8 cellular contexts compared by ENCODE assay signal in the genomic region with DNA sequence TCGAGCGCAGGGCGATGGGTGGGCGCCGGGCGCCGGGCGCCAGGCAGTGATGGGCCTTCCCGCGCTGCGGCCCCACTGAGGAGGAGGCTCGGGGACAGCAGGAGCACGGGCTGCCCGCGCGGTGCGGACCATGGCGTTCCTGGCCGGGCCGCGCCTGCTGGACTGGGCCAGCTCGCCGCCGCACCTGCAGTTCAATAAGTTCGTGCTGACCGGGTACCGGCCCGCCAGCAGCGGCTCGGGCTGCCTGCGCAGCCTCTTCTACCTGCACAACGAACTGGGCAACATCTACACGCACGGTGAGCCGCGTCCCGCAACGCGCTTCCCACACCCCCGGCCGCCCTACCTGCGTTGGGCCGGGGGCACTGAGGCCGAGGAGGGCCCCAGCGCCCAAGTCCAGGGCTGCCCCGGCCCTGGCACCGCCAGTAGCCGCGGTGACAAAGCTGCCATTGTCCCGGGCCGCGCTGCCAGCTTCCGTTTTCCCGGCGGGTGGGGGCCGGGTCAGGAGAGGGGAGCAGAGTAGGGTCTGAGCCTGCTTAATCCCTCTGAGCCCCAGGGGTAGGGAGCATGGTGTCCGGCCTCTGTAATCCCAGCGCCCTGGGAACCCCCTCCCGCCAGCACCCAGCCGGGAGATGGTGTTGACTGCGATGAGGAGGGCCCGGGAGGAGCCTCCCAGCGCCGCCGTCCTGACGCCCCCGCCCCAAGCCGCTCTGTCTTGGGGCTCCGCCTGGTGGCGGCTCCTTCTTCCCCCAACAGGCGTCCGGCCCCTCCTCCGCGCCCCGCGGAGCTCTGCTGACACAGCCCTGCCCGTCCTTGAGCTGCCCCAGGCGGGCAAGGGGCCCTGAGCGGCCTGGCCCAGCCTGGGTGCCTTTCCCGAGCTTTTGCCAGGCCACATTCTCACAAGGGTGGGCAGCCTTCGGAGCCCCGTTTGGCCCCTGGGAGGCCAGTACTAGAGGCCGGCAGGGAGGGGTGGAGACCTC. TPM values are rescaled to one million over a fixed set of nuclear protein-coding genes. Genes with fewer than 3 reads are reported as not detected.
DNase-seq lines count a peak whose midpoint lies in the region; ATAC-seq, FAIRE-seq and TF ChIP-seq lines count a peak whose summit lies in the region.

No MANE protein-coding gene starts in this region.

- H3K27me3 ChIP-seq in HepG2 (ENCODE audit: control insufficient read depth in 1 of 2, insufficient read depth in 2 of 2, low read length in 2 of 2): no peaks in the 10 kb centered on the region; a peak in 1 of 5 replicates

- peak overlapping the region; percentile 87 for H3K4me3 ChIP-seq in GM08714 (ENCODE audit: low read length)
- H3K4me3 ChIP-seq in HepG2 (replicated peaks in 1 of 3; ENCODE audit: insufficient read depth in 1 of 3, low read depth in 2 of 3, low read length in 3 of 3): peak overlapping the region; percentile 86 to 91 (median 91)

- intact Hi-C loops in dendritic cell treated with granulocyte-macrophage colony-stimulating factor and Interleukin-4, amounts not matched to agents 40 ng/mL and 50 ng/mL, for 4 days (cut with micrococcal nuclease): no loop called here
- intact Hi-C loops in HepG2 (cut with micrococcal nuclease; ENCODE audit: unreplicated experiment): no loop called here

- TF ChIP-seq CTCF in HepG2 (CRISPR knock-in tag; IDR thresholded peaks at IDR 0.05): peak; percentile 83

- no peak overlapping the region for H2AFZ ChIP-seq in HepG2 (ENCODE audit: low read length)

- H3K9ac ChIP-seq in HepG2 (ENCODE audit: insufficient read depth, low read depth, low read length): peak overlapping the region; percentile 80

- peak; percentile 62 for DNase-seq in HEK293T (ENCODE audit: extremely low spot score)
- peak; percentile 38 for DNase-seq in NCI-H2196 (lab: John Stamatoyannopoulos, UW; ENCODE audit: unreplicated experiment)
- DNase-seq in activated CD4-positive, alpha-beta T cell treated with anti-CD3 and anti-CD28 coated beads for 24 hours (ENCODE audit: low read depth in 2 of 2): peak; percentile 55 to 80
- peak; percentile 66 for DNase-seq in HepG2 (ENCODE audit: low spot score)
- peak; percentile 78 for DNase-seq in stimulated activated CD4-positive, alpha-beta T cell treated with anti-CD3 and anti-CD28 coated beads, Interleukin-4, amount 100 ng/mL, for 1 hour

- TSS peak; percentile 42 for BruUV-seq in HepG2 (replicated peaks; lab: Mats Ljungman, UMichigan)

- peaks cover 41% of the 10 kb centered on the region for H3K4me1 Mint-ChIP-seq in dendritic cell treated with granulocyte-macrophage colony-stimulating factor and Interleukin-4, amounts not matched to agents 40 ng/mL and 50 ng/mL, for 4 days (ENCODE audit: low read depth)

- no peaks in the 10 kb centered on the region for H3K9me3 Mint-ChIP-seq in dendritic cell treated with granulocyte-macrophage colony-stimulating factor and Interleukin-4, amounts not matched to agents 40 ng/mL and 50 ng/mL, for 4 days

- POLR2A ChIA-PET in HEK293T (lab: Yijun Ruan, JAX): interaction anchor here (1.0 to 2.0 kb wide), 6 partner anchors 9 to 87 kb away, joined by 3 to 40 read pairs (median 4); partner anchors contain the start of genes FLYWCH2, PKMYT1 and TNFRSF12A
- POLR2A ChIA-PET in HepG2 (lab: Yijun Ruan, JAX): interaction anchor here (0.8 to 2.4 kb wide), 10 partner anchors 9 to 89 kb away, joined by 3 to 31 read pairs (median 6); partner anchors contain the start of genes HCFC1R1, PKMYT1, THOC6 and TNFRSF12A

- FAIRE-seq in HepG2 (lab: Jason Lieb, UNC): no peak

- peaks cover 33% of the 10 kb centered on the region for H3K27me3 Mint-ChIP-seq in dendritic cell treated with granulocyte-macrophage colony-stimulating factor and Interleukin-4, amounts not matched to agents 40 ng/mL and 50 ng/mL, for 4 days

- peaks cover 8% of the 10 kb centered on the region for H3K79me2 ChIP-seq in HepG2 (ENCODE audit: insufficient read depth, low read length)

- CTCF ChIA-PET in HEK293T (lab: Yijun Ruan, JAX) (no interaction called here), HepG2 (lab: Yijun Ruan, JAX; ENCODE audit: low intra/inter-chr PET ratio, low total read pairs) (interaction anchor here (1.2 kb wide), 1 partner anchor 8 kb away, joined by 3 read pairs; no protein-coding TSS in a partner anchor)

- peaks cover 56% of the 10 kb centered on the region for H3K36me3 Mint-ChIP-seq in dendritic cell treated with granulocyte-macrophage colony-stimulating factor and Interleukin-4, amounts not matched to agents 40 ng/mL and 50 ng/mL, for 4 days (ENCODE audit: low read depth)

- in situ Hi-C loops in HepG2 (cut with HindIII; ENCODE audit: extremely low pct_ligation_motif_present, low pct_unique_long_range_greater_than_20kb): no loop called here

- peak; percentile 44 for TF ChIP-seq RAD21 in HepG2 (CRISPR knock-in tag; IDR thresholded peaks at IDR 0.05)

- H3K4me3 Mint-ChIP-seq in dendritic cell treated with granulocyte-macrophage colony-stimulating factor and Interleukin-4, amounts not matched to agents 40 ng/mL and 50 ng/mL, for 4 days: peak overlapping the region; percentile 86

- H3K27ac ChIP-seq in HepG2 (ENCODE audit: extremely low read length, insufficient read depth, low read length): peak overlapping the region; percentile 76

- H3K4me1 ChIP-seq in HepG2 (ENCODE audit: insufficient read depth, low read length): peaks cover 17% of the 10 kb centered on the region

- 3% methylated on average over 12 of the region's 83 CpGs for WGBS in HepG2 (ENCODE audit: low lambda C conversion rate)

- H4K20me1 ChIP-seq in HepG2 (ENCODE audit: insufficient read depth, low read length): no peaks in the 10 kb centered on the region

- no peak for TF ChIP-seq EP300 in HepG2 (IDR thresholded peaks at IDR 0.05; ENCODE audit: low read depth in 2 of 2, low read length in 2 of 2)
- TF ChIP-seq EP300 in HepG2 (CRISPR knock-in tag; IDR thresholded peaks at IDR 0.05; ENCODE audit: borderline replicate concordance): peak; percentile 19; the same call in 1 of the 2 replicates

- no peaks in the 10 kb centered on the region for H3K9me3 ChIP-seq in HepG2 (ENCODE audit: low read length)

- peak in 1 of 2 experiments; percentile 66 for TF ChIP-seq POLR2A in HepG2 (IDR thresholded peaks at IDR 0.05; ENCODE audit: insufficient read depth in 1 of 2, low read depth in 2 of 2, low read length in 2 of 2)

- H3K36me3 ChIP-seq in HepG2 (replicated peaks in 1 of 2; ENCODE audit: control insufficient read depth in 1 of 2, insufficient read depth in 2 of 2, low read length in 2 of 2): 0 out of 5 replicates have a peak, but pooled peaks cover 0 to 2% of the 10 kb centered on the region in 2 experiments

- ATAC-seq in HepG2 (peak; percentile 68), HG02588 (IDR thresholded peaks at IDR 0.05; ENCODE audit: unreplicated experiment) (no peak)

- H3K27ac Mint-ChIP-seq in dendritic cell treated with granulocyte-macrophage colony-stimulating factor and Interleukin-4, amounts not matched to agents 40 ng/mL and 50 ng/mL, for 4 days: peak overlapping the region; percentile 84

- H3K4me2 ChIP-seq in HepG2 (ENCODE audit: low read depth, low read length): peak overlapping the region; percentile 86

RNA-seq across cellular contexts. Expression of gene PAQR4, which starts 0.7 kb away (rescaled TPM):
- 15.6 and 24.8 TPM in 2 replicates for total RNA-seq in HepG2 (2016; rRNA removed; fragmentation: Illumina TruSeq; extraction: Trizol)
- 7.8 and 8.9 TPM in 2 replicates for total RNA-seq in HepG2 (2016; cell fraction: cytosol; rRNA removed; fragmentation: Illumina TruSeq; extraction: Trizol; ENCODE audit: low read depth)
- 13.6 and 26.2 TPM in 2 replicates for total RNA-seq in HepG2 (2016; cell fraction: insoluble cytoplasmic fraction; rRNA removed; fragmentation: Illumina TruSeq; extraction: Trizol)
- 19.5 and 26.0 TPM in 2 replicates for total RNA-seq in HepG2 (2016; cell fraction: membrane; rRNA removed; fragmentation: Illumina TruSeq; extraction: Trizol)
- 16.6 and 19.1 TPM in 2 replicates for total RNA-seq in HepG2 (2016; cell fraction: nucleus; rRNA removed; fragmentation: Illumina TruSeq; extraction: Trizol)
- 15.9 and 17.4 TPM in 2 replicates for polyA plus RNA-seq in HepG2 (2011; rRNA removed)
- polyA plus RNA-seq in HepG2 (2011; cell fraction: cytosol; rRNA removed): 11.1 and 17.3 TPM in 2 replicates
- 29.7 and 33.7 TPM in 2 replicates for polyA plus RNA-seq in HepG2 (2011; cell fraction: nucleus; rRNA removed)
- 6.7 and 7.6 TPM in 2 replicates for polyA plus RNA-seq in HepG2 (2012)
- 6.6 and 8.9 TPM in 2 replicates for polyA plus RNA-seq in HepG2 (2016; cell fraction: cytosol; fragmentation: Illumina TruSeq; extraction: Trizol; ENCODE audit: low read depth)
- 15.6 and 18.9 TPM in 2 replicates for polyA plus RNA-seq in HepG2 (2016; cell fraction: insoluble cytoplasmic fraction; fragmentation: Illumina TruSeq; extraction: Trizol; ENCODE audit: low read depth)
- polyA plus RNA-seq in HepG2 (2016; cell fraction: membrane; fragmentation: Illumina TruSeq; extraction: Trizol; ENCODE audit: low read depth): 15.5 and 18.8 TPM in 2 replicates
- polyA plus RNA-seq in HepG2 (2016; cell fraction: nucleus; fragmentation: Illumina TruSeq; extraction: Trizol; ENCODE audit: insufficient read depth, low read depth): 35.6 and 37.9 TPM in 2 replicates
- 34.1 and 50.0 TPM in 2 replicates for polyA minus RNA-seq in HepG2 (2011; rRNA and poly(A)+ RNA removed; ENCODE audit: low replicate concordance)
- polyA minus RNA-seq in HepG2 (2011; cell fraction: cytosol; rRNA and poly(A)+ RNA removed): 12.6 and 13.7 TPM in 2 replicates
- 4.7 and 6.1 TPM in 2 replicates for polyA minus RNA-seq in HepG2 (2011; cell fraction: nucleus; rRNA and poly(A)+ RNA removed)

RNA-seq across cellular contexts. Expression of gene KREMEN2, which starts 5.8 kb away (rescaled TPM):
- total RNA-seq in HepG2 (2016; rRNA removed; fragmentation: Illumina TruSeq; extraction: Trizol): 0.51 and 1.2 TPM in 2 replicates
- total RNA-seq in HepG2 (2016; cell fraction: cytosol; rRNA removed; fragmentation: Illumina TruSeq; extraction: Trizol; ENCODE audit: low read depth): not detected in 2 replicates
- 0.37 and 1.4 TPM in 2 replicates for total RNA-seq in HepG2 (2016; cell fraction: insoluble cytoplasmic fraction; rRNA removed; fragmentation: Illumina TruSeq; extraction: Trizol)
- total RNA-seq in HepG2 (2016; cell fraction: membrane; rRNA removed; fragmentation: Illumina TruSeq; extraction: Trizol): 0.25 and 0.31 TPM in 2 replicates
- total RNA-seq in HepG2 (2016; cell fraction: nucleus; rRNA removed; fragmentation: Illumina TruSeq; extraction: Trizol): 0.84 and 0.88 TPM in 2 replicates
- polyA plus RNA-seq in HepG2 (2011; rRNA removed): 0.48 and 1.0 TPM in 2 replicates
- 0.50 and 1.1 TPM in 2 replicates for polyA plus RNA-seq in HepG2 (2011; cell fraction: cytosol; rRNA removed)
- 2.7 and 4.2 TPM in 2 replicates for polyA plus RNA-seq in HepG2 (2011; cell fraction: nucleus; rRNA removed)
- 0.37 and 0.42 TPM in 2 replicates for polyA plus RNA-seq in HepG2 (2012)
- polyA plus RNA-seq in HepG2 (2016; cell fraction: cytosol; fragmentation: Illumina TruSeq; extraction: Trizol; ENCODE audit: low read depth): 0.07 and 0.14 TPM in 2 replicates
- polyA plus RNA-seq in HepG2 (2016; cell fraction: insoluble cytoplasmic fraction; fragmentation: Illumina TruSeq; extraction: Trizol; ENCODE audit: low read depth): 0.38 and 0.40 TPM in 2 replicates
- 0.12 and 0.13 TPM in 2 replicates for polyA plus RNA-seq in HepG2 (2016; cell fraction: membrane; fragmentation: Illumina TruSeq; extraction: Trizol; ENCODE audit: low read depth)
- 0.93 and 1.5 TPM in 2 replicates for polyA plus RNA-seq in HepG2 (2016; cell fraction: nucleus; fragmentation: Illumina TruSeq; extraction: Trizol; ENCODE audit: insufficient read depth, low read depth)
- 0.33 and 0.68 TPM in 2 replicates for polyA minus RNA-seq in HepG2 (2011; rRNA and poly(A)+ RNA removed; ENCODE audit: low replicate concordance)
- 0.49 and 0.62 TPM in 2 replicates for polyA minus RNA-seq in HepG2 (2011; cell fraction: cytosol; rRNA and poly(A)+ RNA removed)
- polyA minus RNA-seq in HepG2 (2011; cell fraction: nucleus; rRNA and poly(A)+ RNA removed): not detected in 2 replicates

RNA-seq across cellular contexts. Expression of gene PKMYT1, which starts 10.4 kb away (rescaled TPM):
- total RNA-seq in HepG2 (2016; rRNA removed; fragmentation: Illumina TruSeq; extraction: Trizol): 8.4 and 27.8 TPM in 2 replicates
- total RNA-seq in HepG2 (2016; cell fraction: cytosol; rRNA removed; fragmentation: Illumina TruSeq; extraction: Trizol; ENCODE audit: low read depth): 8.3 and 10.7 TPM in 2 replicates
- total RNA-seq in HepG2 (2016; cell fraction: insoluble cytoplasmic fraction; rRNA removed; fragmentation: Illumina TruSeq; extraction: Trizol): 8.6 and 25.9 TPM in 2 replicates
- 12.7 and 13.0 TPM in 2 replicates for total RNA-seq in HepG2 (2016; cell fraction: membrane; rRNA removed; fragmentation: Illumina TruSeq; extraction: Trizol)
- 27.2 and 33.5 TPM in 2 replicates for total RNA-seq in HepG2 (2016; cell fraction: nucleus; rRNA removed; fragmentation: Illumina TruSeq; extraction: Trizol)
- polyA plus RNA-seq in HepG2 (2011; rRNA removed): 6.6 and 7.0 TPM in 2 replicates
- 1.9 and 8.9 TPM in 2 replicates for polyA plus RNA-seq in HepG2 (2011; cell fraction: cytosol; rRNA removed)
- polyA plus RNA-seq in HepG2 (2011; cell fraction: nucleus; rRNA removed): 26.5 and 50.1 TPM in 2 replicates
- polyA plus RNA-seq in HepG2 (2012): 6.9 and 11.9 TPM in 2 replicates
- 5.7 and 6.3 TPM in 2 replicates for polyA plus RNA-seq in HepG2 (2016; cell fraction: cytosol; fragmentation: Illumina TruSeq; extraction: Trizol; ENCODE audit: low read depth)
- polyA plus RNA-seq in HepG2 (2016; cell fraction: insoluble cytoplasmic fraction; fragmentation: Illumina TruSeq; extraction: Trizol; ENCODE audit: low read depth): 14.9 and 16.6 TPM in 2 replicates
- 6.9 and 8.9 TPM in 2 replicates for polyA plus RNA-seq in HepG2 (2016; cell fraction: membrane; fragmentation: Illumina TruSeq; extraction: Trizol; ENCODE audit: low read depth)
- polyA plus RNA-seq in HepG2 (2016; cell fraction: nucleus; fragmentation: Illumina TruSeq; extraction: Trizol; ENCODE audit: insufficient read depth, low read depth): 68.0 and 69.8 TPM in 2 replicates
- 9.6 and 11.3 TPM in 2 replicates for polyA minus RNA-seq in HepG2 (2011; rRNA and poly(A)+ RNA removed; ENCODE audit: low replicate concordance)
- polyA minus RNA-seq in HepG2 (2011; cell fraction: cytosol; rRNA and poly(A)+ RNA removed): 3.5 and 4.1 TPM in 2 replicates
- 9.4 and 9.8 TPM in 2 replicates for polyA minus RNA-seq in HepG2 (2011; cell fraction: nucleus; rRNA and poly(A)+ RNA removed)

RNA-seq across cellular contexts. Expression of gene CLDN9, which starts 42.9 kb away (rescaled TPM):
- 0.08 and 0.15 TPM in 2 replicates for total RNA-seq in HepG2 (2016; rRNA removed; fragmentation: Illumina TruSeq; extraction: Trizol)
- total RNA-seq in HepG2 (2016; cell fraction: cytosol; rRNA removed; fragmentation: Illumina TruSeq; extraction: Trizol; ENCODE audit: low read depth): not detected in 2 replicates
- 0.09 and 0.11 TPM in 2 replicates for total RNA-seq in HepG2 (2016; cell fraction: insoluble cytoplasmic fraction; rRNA removed; fragmentation: Illumina TruSeq; extraction: Trizol)
- total RNA-seq in HepG2 (2016; cell fraction: membrane; rRNA removed; fragmentation: Illumina TruSeq; extraction: Trizol): 0.09 and 0.14 TPM in 2 replicates
- not detected in 2 replicates for total RNA-seq in HepG2 (2016; cell fraction: nucleus; rRNA removed; fragmentation: Illumina TruSeq; extraction: Trizol)
- 0.26 and 0.48 TPM in 2 replicates for polyA plus RNA-seq in HepG2 (2011; rRNA removed)
- polyA plus RNA-seq in HepG2 (2011; cell fraction: cytosol; rRNA removed): 0.26 and 0.52 TPM in 2 replicates
- polyA plus RNA-seq in HepG2 (2011; cell fraction: nucleus; rRNA removed): 2.1 and 2.4 TPM in 2 replicates
- polyA plus RNA-seq in HepG2 (2012): 0.32 and 0.53 TPM in 2 replicates
- polyA plus RNA-seq in HepG2 (2016; cell fraction: cytosol; fragmentation: Illumina TruSeq; extraction: Trizol; ENCODE audit: low read depth): 0.08 and 0.20 TPM in 2 replicates
- 0.15 and 0.17 TPM in 2 replicates for polyA plus RNA-seq in HepG2 (2016; cell fraction: insoluble cytoplasmic fraction; fragmentation: Illumina TruSeq; extraction: Trizol; ENCODE audit: low read depth)
- 0.15 TPM in 1 of 2 replicates, not detected in the other for polyA plus RNA-seq in HepG2 (2016; cell fraction: membrane; fragmentation: Illumina TruSeq; extraction: Trizol; ENCODE audit: low read depth)
- polyA plus RNA-seq in HepG2 (2016; cell fraction: nucleus; fragmentation: Illumina TruSeq; extraction: Trizol; ENCODE audit: insufficient read depth, low read depth): 1.1 and 1.3 TPM in 2 replicates
- 0.26 and 1.1 TPM in 2 replicates for polyA minus RNA-seq in HepG2 (2011; rRNA and poly(A)+ RNA removed; ENCODE audit: low replicate concordance)
- 0.44 and 0.79 TPM in 2 replicates for polyA minus RNA-seq in HepG2 (2011; cell fraction: cytosol; rRNA and poly(A)+ RNA removed)
- 0.77 and 0.99 TPM in 2 replicates for polyA minus RNA-seq in HepG2 (2011; cell fraction: nucleus; rRNA and poly(A)+ RNA removed)

RNA-seq across cellular contexts. Expression of gene CLDN6, which starts 48.1 kb away (rescaled TPM):
- 2.7 and 7.6 TPM in 2 replicates for total RNA-seq in HepG2 (2016; rRNA removed; fragmentation: Illumina TruSeq; extraction: Trizol)
- total RNA-seq in HepG2 (2016; cell fraction: cytosol; rRNA removed; fragmentation: Illumina TruSeq; extraction: Trizol; ENCODE audit: low read depth): 1.2 and 1.3 TPM in 2 replicates
- 2.2 and 8.1 TPM in 2 replicates for total RNA-seq in HepG2 (2016; cell fraction: insoluble cytoplasmic fraction; rRNA removed; fragmentation: Illumina TruSeq; extraction: Trizol)
- 1.4 and 2.3 TPM in 2 replicates for total RNA-seq in HepG2 (2016; cell fraction: membrane; rRNA removed; fragmentation: Illumina TruSeq; extraction: Trizol)
- total RNA-seq in HepG2 (2016; cell fraction: nucleus; rRNA removed; fragmentation: Illumina TruSeq; extraction: Trizol): 9.3 and 10.1 TPM in 2 replicates
- polyA plus RNA-seq in HepG2 (2011; rRNA removed): 5.9 and 10.1 TPM in 2 replicates
- polyA plus RNA-seq in HepG2 (2011; cell fraction: cytosol; rRNA removed): 10.2 and 14.5 TPM in 2 replicates
- 3.6 and 5.9 TPM in 2 replicates for polyA plus RNA-seq in HepG2 (2011; cell fraction: nucleus; rRNA removed)
- polyA plus RNA-seq in HepG2 (2012): 5.5 and 7.9 TPM in 2 replicates
- polyA plus RNA-seq in HepG2 (2016; cell fraction: cytosol; fragmentation: Illumina TruSeq; extraction: Trizol; ENCODE audit: low read depth): 2.0 and 2.8 TPM in 2 replicates
- polyA plus RNA-seq in HepG2 (2016; cell fraction: insoluble cytoplasmic fraction; fragmentation: Illumina TruSeq; extraction: Trizol; ENCODE audit: low read depth): 3.6 and 4.2 TPM in 2 replicates
- polyA plus RNA-seq in HepG2 (2016; cell fraction: membrane; fragmentation: Illumina TruSeq; extraction: Trizol; ENCODE audit: low read depth): 2.8 and 3.7 TPM in 2 replicates
- 22.4 and 25.4 TPM in 2 replicates for polyA plus RNA-seq in HepG2 (2016; cell fraction: nucleus; fragmentation: Illumina TruSeq; extraction: Trizol; ENCODE audit: insufficient read depth, low read depth)
- 0.14 and 9.8 TPM in 2 replicates for polyA minus RNA-seq in HepG2 (2011; rRNA and poly(A)+ RNA removed; ENCODE audit: low replicate concordance)
- polyA minus RNA-seq in HepG2 (2011; cell fraction: cytosol; rRNA and poly(A)+ RNA removed): 4.6 and 5.7 TPM in 2 replicates
- polyA minus RNA-seq in HepG2 (2011; cell fraction: nucleus; rRNA and poly(A)+ RNA removed): 1.0 and 1.4 TPM in 2 replicates
